26 cellular contexts compared by ENCODE assay signal in genomic region chr13:93388701-93389100, GRCh38.
DNase-seq lines count a peak whose midpoint lies in the region; ATAC-seq, FAIRE-seq and TF ChIP-seq lines count a peak whose summit lies in the region.
"Had no signal": no experiment of that assay in that cellular context is flagged by ENCODE, and none has a peak within 500 bp of the region (broad histone marks: within the 10 kb centered on the region; RNA-seq: fewer than 3 reads in every experiment).

No MANE protein-coding gene starts in this region.

- peak overlapping the region; percentile 29 for H3K27ac Mint-ChIP-seq in astrocyte (ENCODE audit: unreplicated experiment)
- H3K27ac Mint-ChIP-seq: activated CD4-positive, alpha-beta T cell treated with anti-CD3 and anti-CD28 coated beads, Interleukin-2, amount 10 ng/mL, durations not matched to agents 24 days and 14 days; activated naive CD8-positive, alpha-beta T cell treated with anti-CD3 and anti-CD28 coated beads for 36 hours; activated T-helper 2 cell treated with anti-CD3 and anti-CD28 coated beads, Interferon-gamma antibody, Interleukin-2, Interleukin-4, amounts not matched to agents 10 μg/mL and 5 μg/mL and 100 μg/mL, durations not matched to agents 14 hours and 24 hours and 36 hours; stimulated activated memory B cell treated with anti-CD40 and anti-IgM and Interleukin-4, amounts not matched to agents 10 μg/mL and 1 μg/mL and 100 μg/mL, for 72 hours; T-cell had no signal

- POLR2A ChIA-PET in AG04449 (lab: Yijun Ruan, JAX) = no interaction called here

- H4K20me1 ChIP-seq in astrocyte (ENCODE audit: insufficient read depth, low read length) = peaks cover 13% of the 10 kb centered on the region

- TF ChIP-seq CTCF in AG04449 (IDR thresholded peaks at IDR 0.05; ENCODE audit: insufficient read depth, low read length, missing control alignments) (no peak), astrocyte (IDR thresholded peaks at IDR 0.05; ENCODE audit: insufficient read depth, low read depth, low read length) (no peak)

- in situ Hi-C loops in KBM-7 (cut with MboI; ENCODE audit: low pct_unique_long_range_greater_than_20kb, low sequenced_read_pairs) = no loop called here

- H3K9me3 ChIP-seq in astrocyte (ENCODE audit: insufficient read depth, low read depth, low read length) = no peaks in the 10 kb centered on the region
- H3K9me3 ChIP-seq: mucosa of descending colon, thoracic aorta had no signal

- no peak for FAIRE-seq in astrocyte (lab: Jason Lieb, UNC)

- CTCF ChIA-PET in AG04449 (lab: Yijun Ruan, JAX) = no interaction called here

- H3K9ac ChIP-seq in astrocyte (ENCODE audit: low read length) = no peak overlapping the region

- H3K4me1 ChIP-seq in astrocyte (ENCODE audit: insufficient read depth, low read length) = no peaks in the 10 kb centered on the region

- no peak overlapping the region for H3K4me3 Mint-ChIP-seq in astrocyte (ENCODE audit: unreplicated experiment)
- H3K4me3 Mint-ChIP-seq: activated CD4-positive, alpha-beta T cell treated with anti-CD3 and anti-CD28 coated beads, Interleukin-2, amount 10 ng/mL, durations not matched to agents 24 days and 14 days; activated naive CD8-positive, alpha-beta T cell treated with anti-CD3 and anti-CD28 coated beads for 36 hours; stimulated activated memory B cell treated with anti-CD40 and anti-IgM and Interleukin-4, amounts not matched to agents 10 μg/mL and 1 μg/mL and 100 μg/mL, for 72 hours; T-cell had no signal

- H3K27me3 ChIP-seq in astrocyte (ENCODE audit: insufficient read depth, low read length) = no peaks in the 10 kb centered on the region

- H3K36me3 Mint-ChIP-seq in astrocyte (ENCODE audit: low read depth, unreplicated experiment) = peaks cover 2% of the 10 kb centered on the region
- H3K36me3 Mint-ChIP-seq: activated naive CD8-positive, alpha-beta T cell treated with anti-CD3 and anti-CD28 coated beads for 36 hours; stimulated activated memory B cell treated with anti-CD40 and anti-IgM and Interleukin-4, amounts not matched to agents 10 μg/mL and 1 μg/mL and 100 μg/mL, for 72 hours; T-cell had no signal

- no peak overlapping the region for H3K4me2 ChIP-seq in astrocyte (ENCODE audit: low read length)

- no peak overlapping the region for H3K4me3 ChIP-seq in AG04449 (ENCODE audit: low read depth, low read length)
- no peak overlapping the region for H3K4me3 ChIP-seq in astrocyte (ENCODE audit: insufficient read depth, low read depth, low read length)
- H3K4me3 ChIP-seq: mucosa of descending colon, thoracic aorta had no signal

- peaks cover 13% of the 10 kb centered on the region for H3K4me1 Mint-ChIP-seq in astrocyte (ENCODE audit: low read depth, unreplicated experiment)
- H3K4me1 Mint-ChIP-seq: activated CD4-positive, alpha-beta T cell treated with anti-CD3 and anti-CD28 coated beads, Interleukin-2, amount 10 ng/mL, durations not matched to agents 24 days and 14 days; activated naive CD8-positive, alpha-beta T cell treated with anti-CD3 and anti-CD28 coated beads for 36 hours; stimulated activated memory B cell treated with anti-CD40 and anti-IgM and Interleukin-4, amounts not matched to agents 10 μg/mL and 1 μg/mL and 100 μg/mL, for 72 hours; T-cell had no signal

- peaks cover 4% of the 10 kb centered on the region for H3K79me2 ChIP-seq in astrocyte (ENCODE audit: insufficient read depth, low read length)

- peak; percentile 4 for DNase-seq in AG04449 (ENCODE audit: low read depth, low spot score)
- peak; percentile 20 for DNase-seq in KBM-7
- peak; percentile 53 for DNase-seq in astrocyte (ENCODE audit: low read depth)
- peak; percentile 35 for DNase-seq in fibroblast of the conjunctiva (ENCODE audit: low read depth)
- no peak for DNase-seq in stimulated activated CD4-positive, alpha-beta T cell treated with anti-CD3 and anti-CD28 coated beads, Interleukin-1b, Interleukin-23, amount 100 ng/mL, for 48 hours
- no peak for DNase-seq in kidney glomerular epithelial cell (lab: John Stamatoyannopoulos, UW)
- DNase-seq: ACHN; activated CD4-positive, alpha-beta T cell treated with anti-CD3 and anti-CD28 coated beads, Interleukin-2, amount 10 ng/mL, durations not matched to agents 24 days and 14 days; activated naive CD8-positive, alpha-beta T cell treated with anti-CD3 and anti-CD28 coated beads for 36 hours; caudate nucleus; GF-D8; KG1; left ventricle myocardium superior; mucosa of descending colon; NCI-H1105 treated with DMSO at 0.1 percent for 48 hours; NCI-H2081 treated with DMSO at 0.1 percent for 48 hours; NCI-H524 treated with DMSO at 0.1 percent for 48 hours; T-cell had no signal

- H3K36me3 ChIP-seq in astrocyte (ENCODE audit: insufficient read depth, low read length) = no peaks in the 10 kb centered on the region
- H3K36me3 ChIP-seq: thoracic aorta had no signal

- no peak overlapping the region for H2AFZ ChIP-seq in astrocyte (ENCODE audit: low read depth, low read length)

- no peaks in the 10 kb centered on the region for H3K9me3 Mint-ChIP-seq in astrocyte (ENCODE audit: unreplicated experiment)
- H3K9me3 Mint-ChIP-seq: activated CD4-positive, alpha-beta T cell treated with anti-CD3 and anti-CD28 coated beads, Interleukin-2, amount 10 ng/mL, durations not matched to agents 24 days and 14 days; activated naive CD8-positive, alpha-beta T cell treated with anti-CD3 and anti-CD28 coated beads for 36 hours; activated T-helper 2 cell treated with anti-CD3 and anti-CD28 coated beads, Interferon-gamma antibody, Interleukin-2, Interleukin-4, amounts not matched to agents 10 μg/mL and 5 μg/mL and 100 μg/mL, durations not matched to agents 14 hours and 24 hours and 36 hours had no signal

- ATAC-seq in HG03280 (IDR thresholded peaks at IDR 0.05; ENCODE audit: unreplicated experiment) = no peak
- ATAC-seq in GM19452 (IDR thresholded peaks at IDR 0.05; ENCODE audit: unreplicated experiment) = no peak
- ATAC-seq: left ventricle myocardium superior; mucosa of descending colon; Right ventricle myocardium inferior; stimulated activated memory B cell treated with anti-CD40 and anti-IgM and Interleukin-4, amounts not matched to agents 10 μg/mL and 1 μg/mL and 100 μg/mL, for 72 hours; T-cell had no signal

- no peak overlapping the region for H3K27ac ChIP-seq in astrocyte (ENCODE audit: low read depth, low read length)
- H3K27ac ChIP-seq: C4-2B, epithelial cell of prostate, thoracic aorta had no signal

- H3K27me3 Mint-ChIP-seq in astrocyte (ENCODE audit: low read depth, unreplicated experiment) = no peaks in the 10 kb centered on the region
- H3K27me3 Mint-ChIP-seq: activated CD4-positive, alpha-beta T cell treated with anti-CD3 and anti-CD28 coated beads, Interleukin-2, amount 10 ng/mL, durations not matched to agents 24 days and 14 days; stimulated activated memory B cell treated with anti-CD40 and anti-IgM and Interleukin-4, amounts not matched to agents 10 μg/mL and 1 μg/mL and 100 μg/mL, for 72 hours; T-cell had no signal

Comparison
In these comparisons a context has a peak if more than half of its experiments do, and no peak if none do; other contexts are left out.
1. DNase-seq: peak in AG04449 (single experiment), KBM-7 (single experiment), astrocyte (single experiment) and fibroblast of the conjunctiva (single experiment); none in stimulated activated CD4-positive, alpha-beta T cell treated with anti-CD3 and anti-CD28 coated beads, Interleukin-1b, Interleukin-23, amount 100 ng/mL, for 48 hours (single experiment) and kidney glomerular epithelial cell (single experiment).